Comparison of ENCODE assay signal across 29 cellular contexts in genomic region chr5:158117467-158118165, GRCh38.
DNase-seq lines count a peak whose midpoint lies in the region; ATAC-seq and TF ChIP-seq lines count a peak whose summit lies in the region.
"Had no signal": no experiment of that assay in that cellular context is flagged by ENCODE, and none has a peak within 500 bp of the region (broad histone marks: within the 10 kb centered on the region; RNA-seq: fewer than 3 reads in every experiment).

No MANE protein-coding gene starts in this region.

- H3K36me3 Mint-ChIP-seq in activated T-cell treated with anti-CD3 and anti-CD28 coated beads, Interleukin-2, amount 50 U/mL, for 24 hours (ENCODE audit: low read depth): no peaks in the 10 kb centered on the region
- H3K36me3 Mint-ChIP-seq: activated CD8-positive, alpha-beta memory T cell treated with anti-CD3 and anti-CD28 coated beads, Interleukin-2, amount 10 ng/mL, durations not matched to agents 7 days and 5 days; immature natural killer cell; neural progenitor cell had no signal

- no peak overlapping the region for H3K27ac Mint-ChIP-seq in activated T-cell treated with anti-CD3 and anti-CD28 coated beads, Interleukin-2, amount 50 U/mL, for 24 hours
- H3K27ac Mint-ChIP-seq: activated CD8-positive, alpha-beta memory T cell treated with anti-CD3 and anti-CD28 coated beads, Interleukin-2, amount 10 ng/mL, durations not matched to agents 7 days and 5 days; endodermal cell; immature natural killer cell; neural progenitor cell; stimulated activated naive CD8-positive, alpha-beta T cell treated with anti-CD3 and anti-CD28 coated beads, Interleukin-15, amount 100 ng/mL, for 72 hours; T-helper 17 cell had no signal

- H3K4me3 ChIP-seq in fibroblast of mammary gland (ENCODE audit: control insufficient read depth, low read depth, low read length): no peak overlapping the region
- H3K4me3 ChIP-seq in ascending aorta: no peak overlapping the region
- H3K4me3 ChIP-seq: neural progenitor cell, spleen, tibial artery had no signal

- DNase-seq in AG20443 (ENCODE audit: low spot score) (peak; percentile 56), LHCN-M2 (ENCODE audit: low read depth) (peak; percentile 36), fibroblast of mammary gland (ENCODE audit: low read depth) (peak; percentile 97), sciatic nerve (ENCODE audit: low spot score) (no peak), ascending aorta (ENCODE audit: low spot score in 2 of 2) (no peak), nucleus accumbens (lab: John Stamatoyannopoulos, UW) (no peak)
- no peak for DNase-seq in activated T-cell treated with anti-CD3 and anti-CD28 coated beads, Interleukin-2, amount 50 U/mL, for 24 hours
- DNase-seq: activated CD4-positive, alpha-beta T cell treated with anti-CD3 and anti-CD28 coated beads, Interleukin-2, amount 50 U/mL, for 4 hours; activated CD8-positive, alpha-beta memory T cell treated with anti-CD3 and anti-CD28 coated beads, Interleukin-2, amount 10 ng/mL, durations not matched to agents 7 days and 5 days; activated gamma-delta T cell treated with Interleukin-2 at 50 U/mL for 16 hours; activated T-cell treated with anti-CD3 and anti-CD28 coated beads, Interleukin-2, amount 50 U/mL, for 48 hours; Caco-2; dermis blood vessel endothelial cell; endodermal cell; GF-D8; immature natural killer cell; Kasumi-1; NCI-H1417 treated with DMSO at 0.1 percent for 48 hours; NCI-H2081; NCI-H345; spleen; stimulated activated CD8-positive, alpha-beta memory T cell treated with anti-CD3 and anti-CD28 coated beads, Interleukin-4, amount 100 ng/mL, for 48 hours; stimulated activated naive CD8-positive, alpha-beta T cell treated with anti-CD3 and anti-CD28 coated beads, Interleukin-15, amount 100 ng/mL, for 72 hours; T-helper 17 cell had no signal

- H3K4me3 Mint-ChIP-seq in activated T-cell treated with anti-CD3 and anti-CD28 coated beads, Interleukin-2, amount 50 U/mL, for 24 hours: no peak overlapping the region
- H3K4me3 Mint-ChIP-seq: activated CD8-positive, alpha-beta memory T cell treated with anti-CD3 and anti-CD28 coated beads, Interleukin-2, amount 10 ng/mL, durations not matched to agents 7 days and 5 days; endodermal cell; immature natural killer cell; neural progenitor cell; stimulated activated naive CD8-positive, alpha-beta T cell treated with anti-CD3 and anti-CD28 coated beads, Interleukin-15, amount 100 ng/mL, for 72 hours; T-helper 17 cell had no signal

- ATAC-seq in sciatic nerve: peak; percentile 64
- ATAC-seq: activated CD4-positive, CD25-positive, alpha-beta regulatory T cell treated with anti-CD3 and anti-CD28 coated beads, Interleukin-2, amount 50 U/mL, for 24 hours; activated CD8-positive, alpha-beta memory T cell treated with anti-CD3 and anti-CD28 coated beads, Interleukin-2, amount 10 ng/mL, durations not matched to agents 7 days and 5 days; stimulated activated naive CD8-positive, alpha-beta T cell treated with anti-CD3 and anti-CD28 coated beads, Interleukin-15, amount 100 ng/mL, for 72 hours; T-helper 17 cell had no signal

- no peaks in the 10 kb centered on the region for H3K9me3 Mint-ChIP-seq in activated T-cell treated with anti-CD3 and anti-CD28 coated beads, Interleukin-2, amount 50 U/mL, for 24 hours
- H3K9me3 Mint-ChIP-seq: endodermal cell; immature natural killer cell; neural progenitor cell; stimulated activated naive CD8-positive, alpha-beta T cell treated with anti-CD3 and anti-CD28 coated beads, Interleukin-15, amount 100 ng/mL, for 72 hours had no signal

- H3K27ac ChIP-seq in ascending aorta: no peak overlapping the region
- H3K27ac ChIP-seq: C4-2B, neural progenitor cell, parathyroid adenoma, spleen, tibial artery had no signal

- intact Hi-C loops in sciatic nerve (cut with DNase I): no loop called here
- intact Hi-C loops in ascending aorta (cut with DNase I): no loop called here

- no peaks in the 10 kb centered on the region for H3K36me3 ChIP-seq in ascending aorta
- H3K36me3 ChIP-seq: neural progenitor cell, spleen, tibial artery had no signal

- no peaks in the 10 kb centered on the region for H3K27me3 ChIP-seq in ascending aorta
- H3K27me3 ChIP-seq: tibial artery had no signal

- no peaks in the 10 kb centered on the region for H3K4me1 Mint-ChIP-seq in activated T-cell treated with anti-CD3 and anti-CD28 coated beads, Interleukin-2, amount 50 U/mL, for 24 hours (ENCODE audit: low read depth)
- H3K4me1 Mint-ChIP-seq: activated CD8-positive, alpha-beta memory T cell treated with anti-CD3 and anti-CD28 coated beads, Interleukin-2, amount 10 ng/mL, durations not matched to agents 7 days and 5 days; immature natural killer cell had no signal

- H3K9me3 ChIP-seq in ascending aorta: no peaks in the 10 kb centered on the region
- H3K9me3 ChIP-seq: Caco-2, spleen, tibial artery had no signal

- TF ChIP-seq CTCF in fibroblast of mammary gland (conservative IDR thresholded peaks at IDR 0.05; ENCODE audit: control insufficient read depth, insufficient read depth, low read depth, low read length) (no peak), ascending aorta (IDR thresholded peaks at IDR 0.05) (no peak)

- H3K27me3 Mint-ChIP-seq in activated T-cell treated with anti-CD3 and anti-CD28 coated beads, Interleukin-2, amount 50 U/mL, for 24 hours: peaks cover 38% of the 10 kb centered on the region

- H3K4me1 ChIP-seq in ascending aorta: no peaks in the 10 kb centered on the region
- H3K4me1 ChIP-seq: Caco-2, neural progenitor cell, parathyroid adenoma, spleen, tibial artery had no signal

Comparison
In these comparisons a context has a peak if more than half of its experiments do, and no peak if none do; other contexts are left out.
1. DNase-seq: peak in AG20443 (single experiment), LHCN-M2 (single experiment) and fibroblast of mammary gland (single experiment); none in sciatic nerve (single experiment), ascending aorta (0 of 2), activated T-cell treated with anti-CD3 and anti-CD28 coated beads, Interleukin-2, amount 50 U/mL, for 24 hours (single experiment) and nucleus accumbens (0 of 56).